In genomic region chr22:37674248-37674647, GRCh38 we compare ENCODE assay signal across 8 cellular contexts. TPM values are rescaled to one million over a fixed set of nuclear protein-coding genes. Genes with fewer than 3 reads are reported as not detected.
DNase-seq lines count a peak whose midpoint lies in the region; ATAC-seq and TF ChIP-seq lines count a peak whose summit lies in the region.

No MANE protein-coding gene starts in this region.

- H3K4me3 ChIP-seq in subcutaneous abdominal adipose tissue (ENCODE audit: low read depth in 1 of 5, low read length in 5 of 5) (peak overlapping the region in 1 of 5 donors; percentile 15), neural progenitor cell (no peak overlapping the region)

- H2AFZ ChIP-seq in neural progenitor cell (replicated peaks), result no peak overlapping the region

- H3K4me1 Mint-ChIP-seq in activated CD4-positive, alpha-beta T cell treated with anti-CD3 and anti-CD28 coated beads, Interleukin-2, amount 10 ng/mL, durations not matched to agents 24 days and 14 days, result peaks cover 51% of the 10 kb centered on the region
- H3K4me1 Mint-ChIP-seq in activated T-helper 1 cell treated with anti-CD3 and anti-CD28 coated beads, Interleukin-12 subunit alpha, Interleukin-12 subunit beta, Interleukin-2, Interleukin-4 antibody, amounts not matched to agents 30 ng/mL and 10 ng/mL and 1 ng/mL, durations not matched to agents 14 hours and 24 hours and 36 hours (ENCODE audit: low read depth), result peaks cover 48% of the 10 kb centered on the region
- peaks cover 18% of the 10 kb centered on the region for H3K4me1 Mint-ChIP-seq in neural progenitor cell

- H4K20me1 ChIP-seq in neural progenitor cell (ENCODE audit: low read depth), result no peaks in the 10 kb centered on the region

- peaks cover 31% of the 10 kb centered on the region for H3F3A ChIP-seq in neural progenitor cell (ENCODE audit: low read depth)

- H3K9me3 ChIP-seq in subcutaneous abdominal adipose tissue (ENCODE audit: control insufficient read depth in 5 of 5, low read length in 5 of 5) (no peaks in the 10 kb centered on the region), neural progenitor cell (ENCODE audit: low read depth) (no peaks in the 10 kb centered on the region)

- no peak for TF ChIP-seq CTCF in neural progenitor cell (IDR thresholded peaks at IDR 0.05)

- intact Hi-C loops in activated CD4-positive, alpha-beta T cell treated with anti-CD3 and anti-CD28 coated beads, Interleukin-2, amount 10 ng/mL, durations not matched to agents 24 days and 14 days (cut with micrococcal nuclease), result no loop called here
- intact Hi-C loops in activated T-helper 1 cell treated with anti-CD3 and anti-CD28 coated beads, Interleukin-12 subunit alpha, Interleukin-12 subunit beta, Interleukin-2, Interleukin-4 antibody, amounts not matched to agents 30 ng/mL and 10 ng/mL and 1 ng/mL, durations not matched to agents 14 hours and 24 hours and 36 hours (cut with micrococcal nuclease), result no loop called here

- no peak overlapping the region for H3K4me2 ChIP-seq in neural progenitor cell

- H3K27ac Mint-ChIP-seq in activated CD4-positive, alpha-beta T cell treated with anti-CD3 and anti-CD28 coated beads, Interleukin-2, amount 10 ng/mL, durations not matched to agents 24 days and 14 days, result peak overlapping the region; percentile 76
- H3K27ac Mint-ChIP-seq in activated T-helper 1 cell treated with anti-CD3 and anti-CD28 coated beads, Interleukin-12 subunit alpha, Interleukin-12 subunit beta, Interleukin-2, Interleukin-4 antibody, amounts not matched to agents 30 ng/mL and 10 ng/mL and 1 ng/mL, durations not matched to agents 14 hours and 24 hours and 36 hours, result peak overlapping the region; percentile 72
- no peak overlapping the region for H3K27ac Mint-ChIP-seq in neural progenitor cell

- H3K36me3 ChIP-seq in subcutaneous abdominal adipose tissue (ENCODE audit: control insufficient read depth in 5 of 5, insufficient read depth in 5 of 5, low read length in 5 of 5), result peaks cover 0 to 9% (median 8%) of the 10 kb centered on the region in 5 donors
- H3K36me3 ChIP-seq in neural progenitor cell, result no peaks in the 10 kb centered on the region

- no peak for ATAC-seq in HG03571 (IDR thresholded peaks at IDR 0.05; ENCODE audit: unreplicated experiment)

- H3K27ac ChIP-seq in layer of hippocampus (ENCODE audit: low read depth, low read length), result peak overlapping the region; percentile 68
- peak overlapping the region; percentile 57 for H3K27ac ChIP-seq in subcutaneous abdominal adipose tissue (ENCODE audit: low read depth, low read length)
- H3K27ac ChIP-seq in neural progenitor cell, result no peak overlapping the region

- H3K27me3 ChIP-seq in layer of hippocampus (ENCODE audit: control insufficient read depth, insufficient read depth, low read length) (no peaks in the 10 kb centered on the region), subcutaneous abdominal adipose tissue (ENCODE audit: control insufficient read depth in 5 of 5, insufficient read depth in 4 of 5, low read length in 5 of 5) (no peaks in the 10 kb centered on the region), neural progenitor cell (peaks cover 8% of the 10 kb centered on the region)

- H3K27me3 Mint-ChIP-seq in activated CD4-positive, alpha-beta T cell treated with anti-CD3 and anti-CD28 coated beads, Interleukin-2, amount 10 ng/mL, durations not matched to agents 24 days and 14 days, result no peaks in the 10 kb centered on the region
- H3K27me3 Mint-ChIP-seq in activated T-helper 1 cell treated with anti-CD3 and anti-CD28 coated beads, Interleukin-12 subunit alpha, Interleukin-12 subunit beta, Interleukin-2, Interleukin-4 antibody, amounts not matched to agents 30 ng/mL and 10 ng/mL and 1 ng/mL, durations not matched to agents 14 hours and 24 hours and 36 hours (ENCODE audit: insufficient read depth), result no peaks in the 10 kb centered on the region
- no peaks in the 10 kb centered on the region for H3K27me3 Mint-ChIP-seq in neural progenitor cell (ENCODE audit: insufficient read depth, low read depth)

- peaks cover 5% of the 10 kb centered on the region for H3K36me3 Mint-ChIP-seq in activated CD4-positive, alpha-beta T cell treated with anti-CD3 and anti-CD28 coated beads, Interleukin-2, amount 10 ng/mL, durations not matched to agents 24 days and 14 days (ENCODE audit: low read depth)
- H3K36me3 Mint-ChIP-seq in activated T-helper 1 cell treated with anti-CD3 and anti-CD28 coated beads, Interleukin-12 subunit alpha, Interleukin-12 subunit beta, Interleukin-2, Interleukin-4 antibody, amounts not matched to agents 30 ng/mL and 10 ng/mL and 1 ng/mL, durations not matched to agents 14 hours and 24 hours and 36 hours (ENCODE audit: low read depth), result peaks cover 7% of the 10 kb centered on the region
- peaks cover 2% of the 10 kb centered on the region for H3K36me3 Mint-ChIP-seq in neural progenitor cell

- no peaks in the 10 kb centered on the region for H3K9me3 Mint-ChIP-seq in activated CD4-positive, alpha-beta T cell treated with anti-CD3 and anti-CD28 coated beads, Interleukin-2, amount 10 ng/mL, durations not matched to agents 24 days and 14 days
- no peaks in the 10 kb centered on the region for H3K9me3 Mint-ChIP-seq in activated T-helper 1 cell treated with anti-CD3 and anti-CD28 coated beads, Interleukin-12 subunit alpha, Interleukin-12 subunit beta, Interleukin-2, Interleukin-4 antibody, amounts not matched to agents 30 ng/mL and 10 ng/mL and 1 ng/mL, durations not matched to agents 14 hours and 24 hours and 36 hours
- H3K9me3 Mint-ChIP-seq in neural progenitor cell, result no peaks in the 10 kb centered on the region

- H3K4me1 ChIP-seq in subcutaneous abdominal adipose tissue (ENCODE audit: control insufficient read depth in 5 of 5, insufficient read depth in 5 of 5, low read length in 5 of 5), result peaks cover 8 to 42% (median 40%) of the 10 kb centered on the region in 5 donors
- no peaks in the 10 kb centered on the region for H3K4me1 ChIP-seq in neural progenitor cell

- H3K4me3 Mint-ChIP-seq in activated CD4-positive, alpha-beta T cell treated with anti-CD3 and anti-CD28 coated beads, Interleukin-2, amount 10 ng/mL, durations not matched to agents 24 days and 14 days, result peak overlapping the region; percentile 68
- H3K4me3 Mint-ChIP-seq in activated T-helper 1 cell treated with anti-CD3 and anti-CD28 coated beads, Interleukin-12 subunit alpha, Interleukin-12 subunit beta, Interleukin-2, Interleukin-4 antibody, amounts not matched to agents 30 ng/mL and 10 ng/mL and 1 ng/mL, durations not matched to agents 14 hours and 24 hours and 36 hours, result peak overlapping the region; percentile 65
- H3K4me3 Mint-ChIP-seq in neural progenitor cell, result no peak overlapping the region

- DNase-seq in activated CD4-positive, alpha-beta T cell treated with anti-CD3 and anti-CD28 coated beads, Interleukin-2, amount 10 ng/mL, durations not matched to agents 24 days and 14 days, result no peak
- DNase-seq in activated CD4-positive, alpha-beta T cell treated with anti-CD3 and anti-CD28 coated beads, Interleukin-2, amount 50 U/mL, for 4 hours, result no peak
- DNase-seq in activated T-helper 1 cell treated with anti-CD3 and anti-CD28 coated beads, Interleukin-12 subunit alpha, Interleukin-12 subunit beta, Interleukin-2, Interleukin-4 antibody, amounts not matched to agents 30 ng/mL and 10 ng/mL and 1 ng/mL, durations not matched to agents 14 hours and 24 hours and 36 hours (ENCODE audit: low spot score), result no peak
- no peak for DNase-seq in stimulated activated CD4-positive, alpha-beta T cell treated with anti-CD3 and anti-CD28 coated beads, Interleukin-2, amount 100 ng/mL, for 24 hours
- DNase-seq in neural progenitor cell (ENCODE audit: low spot score), result no peak

- H3K79me2 ChIP-seq in neural progenitor cell (ENCODE audit: low read depth), result no peaks in the 10 kb centered on the region

- H3K9ac ChIP-seq in subcutaneous abdominal adipose tissue (ENCODE audit: low read length in 5 of 5) (peak overlapping the region in 2 of 5 donors; percentile 36 to 56), neural progenitor cell (no peak overlapping the region)

RNA-seq across cellular contexts. Expression of gene LGALS1, which starts 1.2 kb away (rescaled TPM):
- 361 and 362 TPM in 2 replicates for total RNA-seq in activated CD4-positive, alpha-beta T cell treated with anti-CD3 and anti-CD28 coated beads, Interleukin-2, amount 10 ng/mL, durations not matched to agents 24 days and 14 days
- 245 and 254 TPM in 2 replicates for total RNA-seq in activated T-helper 1 cell treated with anti-CD3 and anti-CD28 coated beads, Interleukin-12 subunit alpha, Interleukin-12 subunit beta, Interleukin-2, Interleukin-4 antibody, amounts not matched to agents 30 ng/mL and 10 ng/mL and 1 ng/mL, durations not matched to agents 14 hours and 24 hours and 36 hours
- total RNA-seq in neural progenitor cell (ENCODE audit: low replicate concordance), result 14.9 and 42.9 TPM in 2 replicates

RNA-seq across cellular contexts. Expression of gene NOL12, which starts 11.9 kb away (rescaled TPM):
- total RNA-seq in activated CD4-positive, alpha-beta T cell treated with anti-CD3 and anti-CD28 coated beads, Interleukin-2, amount 10 ng/mL, durations not matched to agents 24 days and 14 days, result 67.9 and 70.3 TPM in 2 replicates
- total RNA-seq in activated T-helper 1 cell treated with anti-CD3 and anti-CD28 coated beads, Interleukin-12 subunit alpha, Interleukin-12 subunit beta, Interleukin-2, Interleukin-4 antibody, amounts not matched to agents 30 ng/mL and 10 ng/mL and 1 ng/mL, durations not matched to agents 14 hours and 24 hours and 36 hours, result 67.8 and 70.0 TPM in 2 replicates
- 23.7 and 28.7 TPM in 2 replicates for total RNA-seq in neural progenitor cell (ENCODE audit: low replicate concordance)

RNA-seq across cellular contexts. Expression of gene PDXP, which starts 15.7 kb away (rescaled TPM):
- total RNA-seq in activated CD4-positive, alpha-beta T cell treated with anti-CD3 and anti-CD28 coated beads, Interleukin-2, amount 10 ng/mL, durations not matched to agents 24 days and 14 days, result 49.3 and 51.2 TPM in 2 replicates
- 47.0 and 50.4 TPM in 2 replicates for total RNA-seq in activated T-helper 1 cell treated with anti-CD3 and anti-CD28 coated beads, Interleukin-12 subunit alpha, Interleukin-12 subunit beta, Interleukin-2, Interleukin-4 antibody, amounts not matched to agents 30 ng/mL and 10 ng/mL and 1 ng/mL, durations not matched to agents 14 hours and 24 hours and 36 hours
- total RNA-seq in neural progenitor cell (ENCODE audit: low replicate concordance), result 25.1 and 57.0 TPM in 2 replicates

RNA-seq across cellular contexts. Expression of gene TRIOBP, which starts 22.6 kb away (rescaled TPM):
- 33.3 and 34.8 TPM in 2 replicates for total RNA-seq in activated CD4-positive, alpha-beta T cell treated with anti-CD3 and anti-CD28 coated beads, Interleukin-2, amount 10 ng/mL, durations not matched to agents 24 days and 14 days
- total RNA-seq in activated T-helper 1 cell treated with anti-CD3 and anti-CD28 coated beads, Interleukin-12 subunit alpha, Interleukin-12 subunit beta, Interleukin-2, Interleukin-4 antibody, amounts not matched to agents 30 ng/mL and 10 ng/mL and 1 ng/mL, durations not matched to agents 14 hours and 24 hours and 36 hours, result 32.7 and 32.9 TPM in 2 replicates
- 25.2 and 51.0 TPM in 2 replicates for total RNA-seq in neural progenitor cell (ENCODE audit: low replicate concordance)

RNA-seq across cellular contexts. Expression of gene SH3BP1, which starts 34.8 kb away (rescaled TPM):
- 110 and 115 TPM in 2 replicates for total RNA-seq in activated CD4-positive, alpha-beta T cell treated with anti-CD3 and anti-CD28 coated beads, Interleukin-2, amount 10 ng/mL, durations not matched to agents 24 days and 14 days
- 110 and 116 TPM in 2 replicates for total RNA-seq in activated T-helper 1 cell treated with anti-CD3 and anti-CD28 coated beads, Interleukin-12 subunit alpha, Interleukin-12 subunit beta, Interleukin-2, Interleukin-4 antibody, amounts not matched to agents 30 ng/mL and 10 ng/mL and 1 ng/mL, durations not matched to agents 14 hours and 24 hours and 36 hours
- total RNA-seq in neural progenitor cell (ENCODE audit: low replicate concordance), result 10.3 and 10.9 TPM in 2 replicates
